ENCODE assay signal across 21 cellular contexts in genomic region chr5:145316282-145316681, GRCh38.
DNase-seq lines count a peak whose midpoint lies in the region; ATAC-seq and TF ChIP-seq lines count a peak whose summit lies in the region.
"Had no signal": no experiment of that assay in that cellular context is flagged by ENCODE, and none has a peak within 500 bp of the region (broad histone marks: within the 10 kb centered on the region; RNA-seq: fewer than 3 reads in every experiment).

No MANE protein-coding gene starts in this region.

- no peak for TF ChIP-seq CTCF in lower leg skin (IDR thresholded peaks at IDR 0.05)

- H3K36me3 Mint-ChIP-seq in activated CD4-positive, alpha-beta memory T cell treated with anti-CD3 and anti-CD28 coated beads for 36 hours, result no peaks in the 10 kb centered on the region
- H3K36me3 Mint-ChIP-seq: activated CD8-positive, alpha-beta memory T cell treated with anti-CD3 and anti-CD28 coated beads, Interleukin-2, amount 10 ng/mL, durations not matched to agents 7 days and 5 days had no signal

- DNase-seq in activated CD4-positive, alpha-beta memory T cell treated with anti-CD3 and anti-CD28 coated beads for 36 hours, result no peak
- DNase-seq in activated T-cell treated with anti-CD3 and anti-CD28 coated beads for 4 hours, result no peak
- DNase-seq in lower leg skin (ENCODE audit: low spot score in 2 of 2), result no peak
- no peak for DNase-seq in nucleus accumbens (lab: John Stamatoyannopoulos, UW)
- DNase-seq: ACHN; activated CD8-positive, alpha-beta memory T cell treated with anti-CD3 and anti-CD28 coated beads, Interleukin-2, amount 10 ng/mL, durations not matched to agents 7 days and 5 days; activated naive CD4-positive, alpha-beta T cell treated with Interleukin-2 at 50 U/mL for 16 hours; cortex of kidney; erythroblast; GOT3; kidney; NCI-H1105; right lobe of liver; stimulated activated CD4-positive, alpha-beta T cell treated with anti-CD3 and anti-CD28 coated beads, Interleukin-1b, Interleukin-23, amount 100 ng/mL, for 48 hours had no signal

- peaks cover 6% of the 10 kb centered on the region for H3K9me3 Mint-ChIP-seq in activated CD4-positive, alpha-beta memory T cell treated with anti-CD3 and anti-CD28 coated beads for 36 hours

- H3K4me3 ChIP-seq in lower leg skin (ENCODE audit: low read depth, poor library complexity, severe bottlenecking), result no peak overlapping the region
- H3K4me3 ChIP-seq: K562, right lobe of liver had no signal

- peak; percentile 87 for ATAC-seq in GM18511 (IDR thresholded peaks at IDR 0.05; ENCODE audit: unreplicated experiment)
- peak; percentile 95 for ATAC-seq in GM19467 (IDR thresholded peaks at IDR 0.05; ENCODE audit: unreplicated experiment)
- peak; percentile 93 for ATAC-seq in HG02763 (IDR thresholded peaks at IDR 0.05; ENCODE audit: unreplicated experiment)
- ATAC-seq in HG03432 (IDR thresholded peaks at IDR 0.05; ENCODE audit: unreplicated experiment), result peak; percentile 78
- ATAC-seq: activated CD8-positive, alpha-beta memory T cell treated with anti-CD3 and anti-CD28 coated beads, Interleukin-2, amount 10 ng/mL, durations not matched to agents 7 days and 5 days; K562; right lobe of liver; Right ventricle myocardium inferior had no signal

- POLR2A ChIA-PET in activated CD4-positive, alpha-beta memory T cell treated with anti-CD3 and anti-CD28 coated beads for 36 hours (lab: Charles Lee), result no interaction called here

- H3K27ac Mint-ChIP-seq in activated CD4-positive, alpha-beta memory T cell treated with anti-CD3 and anti-CD28 coated beads for 36 hours, result no peak overlapping the region
- H3K27ac Mint-ChIP-seq: activated CD8-positive, alpha-beta memory T cell treated with anti-CD3 and anti-CD28 coated beads, Interleukin-2, amount 10 ng/mL, durations not matched to agents 7 days and 5 days; T-helper 1 cell treated with Interleukin-12 subunit alpha and Interleukin-12 subunit beta and Interleukin-4 antibody, amounts not matched to agents 30 μg/mL and 1 μg/mL, for 36 hours had no signal

- CTCF ChIA-PET in activated CD4-positive, alpha-beta memory T cell treated with anti-CD3 and anti-CD28 coated beads for 36 hours (lab: Charles Lee), result no interaction called here

- TF ChIP-seq POLR2A in lower leg skin (IDR thresholded peaks at IDR 0.05), result no peak

- 96% methylated on average over 2 of the region's 2 CpGs for WGBS in lower leg skin, 2 donors

- intact Hi-C loops in activated CD4-positive, alpha-beta memory T cell treated with anti-CD3 and anti-CD28 coated beads for 36 hours (cut with micrococcal nuclease), result no loop called here
- intact Hi-C loops in lower leg skin (cut with DNase I; ENCODE audit: low total_unique reads), result no loop called here

- no peak overlapping the region for H3K4me3 Mint-ChIP-seq in activated CD4-positive, alpha-beta memory T cell treated with anti-CD3 and anti-CD28 coated beads for 36 hours
- H3K4me3 Mint-ChIP-seq: activated CD8-positive, alpha-beta memory T cell treated with anti-CD3 and anti-CD28 coated beads, Interleukin-2, amount 10 ng/mL, durations not matched to agents 7 days and 5 days; T-helper 1 cell treated with Interleukin-12 subunit alpha and Interleukin-12 subunit beta and Interleukin-4 antibody, amounts not matched to agents 30 μg/mL and 1 μg/mL, for 36 hours had no signal

- H3K27me3 Mint-ChIP-seq in activated CD4-positive, alpha-beta memory T cell treated with anti-CD3 and anti-CD28 coated beads for 36 hours, result no peaks in the 10 kb centered on the region
- H3K27me3 Mint-ChIP-seq: activated CD8-positive, alpha-beta memory T cell treated with anti-CD3 and anti-CD28 coated beads, Interleukin-2, amount 10 ng/mL, durations not matched to agents 7 days and 5 days had no signal

- H3K4me1 Mint-ChIP-seq in activated CD4-positive, alpha-beta memory T cell treated with anti-CD3 and anti-CD28 coated beads for 36 hours (ENCODE audit: low read depth), result no peaks in the 10 kb centered on the region
- H3K4me1 Mint-ChIP-seq: activated CD8-positive, alpha-beta memory T cell treated with anti-CD3 and anti-CD28 coated beads, Interleukin-2, amount 10 ng/mL, durations not matched to agents 7 days and 5 days had no signal
